8 cellular contexts compared by ENCODE assay signal in the genomic region with DNA sequence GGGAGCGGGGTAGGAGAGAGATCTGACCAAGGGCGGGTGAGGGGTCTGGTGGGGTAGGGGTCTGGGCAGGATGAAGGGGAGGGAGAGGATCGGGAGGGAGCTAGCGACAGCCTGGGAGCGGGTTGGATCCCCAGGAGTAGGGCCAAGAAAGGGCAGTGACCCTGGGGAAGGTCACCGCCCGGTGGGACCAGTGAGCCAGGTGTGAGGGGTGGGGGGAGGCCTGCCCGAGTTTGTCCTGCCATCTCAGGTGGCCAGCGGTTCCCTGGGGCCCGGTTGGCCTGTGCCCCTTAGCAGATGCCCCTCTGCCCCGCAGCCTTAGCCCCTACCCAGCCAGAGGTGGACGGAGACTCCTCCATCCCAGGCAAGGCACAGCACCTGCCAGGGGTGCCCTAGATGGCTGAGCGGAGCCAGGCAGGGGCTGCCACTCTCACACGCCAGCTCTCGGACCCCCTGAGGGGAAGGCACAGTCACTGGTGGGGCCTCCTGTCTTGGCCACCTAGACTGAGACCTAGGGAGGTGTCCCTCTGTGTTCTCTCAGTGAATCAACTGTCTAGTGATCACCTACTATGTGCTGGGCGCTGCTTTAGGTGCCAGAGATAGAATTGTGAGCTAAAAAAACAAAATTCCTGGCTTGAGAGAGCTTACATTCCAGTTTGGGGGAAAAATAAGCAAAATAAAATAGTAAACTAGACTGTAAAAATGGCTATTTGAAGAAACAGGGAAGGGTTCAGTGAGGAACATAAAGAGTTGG. TPM values are rescaled to one million over a fixed set of nuclear protein-coding genes. Genes with fewer than 3 reads are reported as not detected.
DNase-seq lines count a peak whose midpoint lies in the region; ATAC-seq and TF ChIP-seq lines count a peak whose summit lies in the region.

No MANE protein-coding gene starts in this region.

- H3K27me3 ChIP-seq in BLaER1: no peaks in the 10 kb centered on the region
- peaks cover 0 to 5% (median 0%) of the 10 kb centered on the region in 4 donors for H3K27me3 ChIP-seq in esophagus squamous epithelium
- no peaks in the 10 kb centered on the region for H3K27me3 ChIP-seq in testis

- H3K36me3 ChIP-seq in BLaER1: no peaks in the 10 kb centered on the region
- H3K36me3 ChIP-seq in esophagus squamous epithelium: no peaks in the 10 kb centered on the region
- no peaks in the 10 kb centered on the region for H3K36me3 ChIP-seq in testis (ENCODE audit: low read depth, missing control alignments)

- H3K9me3 ChIP-seq in BLaER1 (peaks cover 3% of the 10 kb centered on the region), esophagus squamous epithelium (no peaks in the 10 kb centered on the region), testis (no peaks in the 10 kb centered on the region)

- ATAC-seq in GM18511 (IDR thresholded peaks at IDR 0.05; ENCODE audit: unreplicated experiment) (no peak), HG02870 (IDR thresholded peaks at IDR 0.05; ENCODE audit: unreplicated experiment) (no peak)

- H3K4me3 ChIP-seq in BLaER1 (no peak overlapping the region), esophagus squamous epithelium (peak overlapping the region in 3 of 4 donors; percentile 23 to 80 (median 61)), testis (no peak overlapping the region)

- WGBS in esophagus squamous epithelium, 2 donors: 25 to 36% methylated on average over 8 to 9 of the region's 16 CpGs
- 20 to 28% methylated on average over 8 to 15 of the region's 16 CpGs for WGBS in testis, 2 donors

- H3K27ac ChIP-seq in BLaER1 (no peak overlapping the region), RWPE1 (no peak overlapping the region), esophagus squamous epithelium (peak overlapping the region in 1 of 4 donors; percentile 77), testis (no peak overlapping the region)

- POLR2A ChIA-PET in RWPE1 (lab: Yijun Ruan, JAX; ENCODE audit: low non-redundant PET): no interaction called here

- intact Hi-C loops in esophagus squamous epithelium (cut with DNase I) (no loop called here), testis (cut with DNase I; ENCODE audit: low total_unique reads) (no loop called here)

- DNase-seq in RWPE1 (ENCODE audit: low spot score): no peak
- DNase-seq in esophagus squamous epithelium (lab: John Stamatoyannopoulos, UW): no peak
- DNase-seq in nephron progenitor cell: no peak
- DNase-seq in testis: no peak
- no peak for DNase-seq in GM20000 (ENCODE audit: low spot score)

- no peak overlapping the region for H3K27ac Mint-ChIP-seq in nephron progenitor cell

- peaks cover 16% of the 10 kb centered on the region; the same call in 1 of the 2 replicates for H4K20me1 ChIP-seq in BLaER1

- H3K27me3 Mint-ChIP-seq in nephron progenitor cell (ENCODE audit: low read depth, poor library complexity): peaks cover 8% of the 10 kb centered on the region

- no peaks in the 10 kb centered on the region for H3K36me3 Mint-ChIP-seq in nephron progenitor cell (ENCODE audit: low read depth)

- no peak for TF ChIP-seq POLR2A in esophagus squamous epithelium (IDR thresholded peaks at IDR 0.05)
- TF ChIP-seq POLR2A in testis (IDR thresholded peaks at IDR 0.05): no peak

- no peak overlapping the region for H3K9ac ChIP-seq in BLaER1

- H3K4me1 ChIP-seq in BLaER1: peaks cover 31% of the 10 kb centered on the region
- peaks cover 0 to 41% (median 9%) of the 10 kb centered on the region in 3 donors for H3K4me1 ChIP-seq in esophagus squamous epithelium
- peaks cover 4% of the 10 kb centered on the region for H3K4me1 ChIP-seq in testis

- TF ChIP-seq CTCF in RWPE1 (conservative IDR thresholded peaks at IDR 0.05; ENCODE audit: low read depth) (0 out of 2 replicates have a peak, but pooled peaks have one; percentile 18), esophagus squamous epithelium (IDR thresholded peaks at IDR 0.05) (peak in 1 of 6 experiments; percentile 15), nephron progenitor cell (IDR thresholded peaks at IDR 0.05) (no peak), testis (IDR thresholded peaks at IDR 0.05) (peak in 1 of 3 experiments; percentile 11), GM20000 (IDR thresholded peaks at IDR 0.05; ENCODE audit: extremely low read depth, missing control alignments) (no peak)

- H3K4me3 Mint-ChIP-seq in nephron progenitor cell: peak overlapping the region; percentile 61

- peaks cover 4% of the 10 kb centered on the region for H3K9me3 Mint-ChIP-seq in nephron progenitor cell

- peaks cover 31% of the 10 kb centered on the region for H3K4me1 Mint-ChIP-seq in nephron progenitor cell

- CTCF ChIA-PET in RWPE1 (lab: Yijun Ruan, JAX): interaction anchor here (0.6 to 1.1 kb wide), 3 partner anchors 29 to 629 kb away, joined by 3 to 4 read pairs (median 4); no protein-coding TSS in a partner anchor

- peak overlapping the region; percentile 57 for H3K4me2 ChIP-seq in BLaER1

RNA-seq across cellular contexts. Expression of a gene that starts 0.6 kb away (rescaled TPM):
- total RNA-seq in esophagus squamous epithelium (10 to 100 TPM in 2 of 4 donors, 1 to 10 TPM in 2; 3.3 to 18.1 (median 10.0) TPM), testis (10 to 100 TPM; 12.1 to 17.0 TPM)
- polyA plus RNA-seq in testis (ENCODE audit: insufficient read depth, low read depth, low replicate concordance): 11.3 TPM

Comparison
In these comparisons a context has a peak if more than half of its experiments do, and no peak if none do; other contexts are left out.
1. H3K4me3 ChIP-seq: peak in esophagus squamous epithelium (3 of 4); none in BLaER1 (single experiment) and testis (0 of 2).